In genomic region chr17:65559802-65560627, GRCh38 we compare ENCODE assay signal across 1 cellular context.
TF ChIP-seq lines count a peak whose summit lies in the region.

No MANE protein-coding gene starts in this region.

TF ChIP-seq in HepG2, 621 proteins besides CTCF, POLR2A, EP300 and RAD21 (continued from another document and continues in another):
- TF ChIP-seq ZNF720 (CRISPR knock-in tag; IDR thresholded peaks at IDR 0.05) (no peak), AKAP8 (CRISPR knock-in tag; IDR thresholded peaks at IDR 0.05) (peak; percentile 90), RXRA (CRISPR knock-in tag; IDR thresholded peaks at IDR 0.05) (peak; percentile 54; the same call in 1 of the 2 replicates), MAF1 (CRISPR knock-in tag; IDR thresholded peaks at IDR 0.05; ENCODE audit: borderline replicate concordance) (no peak), MIER2 (CRISPR knock-in tag; IDR thresholded peaks at IDR 0.05) (0 out of 2 replicates have a peak, but pooled peaks have one; percentile 9), CSRNP2 (CRISPR knock-in tag; conservative IDR thresholded peaks at IDR 0.05; ENCODE audit: low read depth) (no peak), CENPBD1 (CRISPR knock-in tag; IDR thresholded peaks at IDR 0.05; ENCODE audit: borderline replicate concordance, low read depth) (no peak), ZNF44 (CRISPR knock-in tag; IDR thresholded peaks at IDR 0.05) (no peak), KAT7 (CRISPR knock-in tag; IDR thresholded peaks at IDR 0.05; ENCODE audit: borderline replicate concordance) (peak; percentile 87; the same call in 1 of the 2 replicates), ZFP1 (CRISPR knock-in tag; IDR thresholded peaks at IDR 0.05) (no peak), ZNF580 (CRISPR knock-in tag; IDR thresholded peaks at IDR 0.05; ENCODE audit: borderline replicate concordance, low read depth) (no peak), ZNF30 (CRISPR knock-in tag; IDR thresholded peaks at IDR 0.05) (no peak), HOXA3 (CRISPR knock-in tag; IDR thresholded peaks at IDR 0.05) (no peak), HMG20B (CRISPR knock-in tag; conservative IDR thresholded peaks at IDR 0.05) (no peak), CCAR2 (optimal IDR thresholded peaks at IDR 0.05; ENCODE audit: low read depth, low read length) (no peak), ZNF782 (CRISPR knock-in tag; IDR thresholded peaks at IDR 0.05; ENCODE audit: borderline replicate concordance) (peak; percentile 85; the same call in 1 of the 2 replicates), PHF20 (CRISPR knock-in tag; IDR thresholded peaks at IDR 0.05) (peak; percentile 29; the same call in 1 of the 2 replicates), SRSF4 (IDR thresholded peaks at IDR 0.05; ENCODE audit: low read depth, low read length, poor library complexity, severe bottlenecking) (peak; percentile 53), ETS1 (CRISPR knock-in tag; IDR thresholded peaks at IDR 0.05) (no peak), ATRX (CRISPR knock-in tag; IDR thresholded peaks at IDR 0.05; ENCODE audit: borderline replicate concordance) (no peak), RCOR2 (CRISPR knock-in tag; IDR thresholded peaks at IDR 0.05) (no peak), NAIF1 (CRISPR knock-in tag; IDR thresholded peaks at IDR 0.05; ENCODE audit: borderline replicate concordance) (no peak), ZBTB7A (CRISPR knock-in tag; IDR thresholded peaks at IDR 0.05) (peak; percentile 84; the same call in 1 of the 2 replicates), SIX1 (CRISPR knock-in tag; IDR thresholded peaks at IDR 0.05; ENCODE audit: borderline replicate concordance) (no peak), ZNF225 (CRISPR knock-in tag; IDR thresholded peaks at IDR 0.05) (peak; percentile 33; the same call in 1 of the 2 replicates), ZNF275 (CRISPR knock-in tag; IDR thresholded peaks at IDR 0.05; ENCODE audit: borderline replicate concordance) (no peak), ZNF432 (CRISPR knock-in tag; IDR thresholded peaks at IDR 0.05; ENCODE audit: borderline replicate concordance) (no peak), ZNF547 (CRISPR knock-in tag; IDR thresholded peaks at IDR 0.05) (no peak), ZNF34 (CRISPR knock-in tag; IDR thresholded peaks at IDR 0.05; ENCODE audit: borderline replicate concordance) (no peak; the same call in 1 of the 2 replicates), NFYC (CRISPR knock-in tag; IDR thresholded peaks at IDR 0.05) (no peak), RBM39 (IDR thresholded peaks at IDR 0.05; ENCODE audit: low read depth, low read length, poor library complexity, severe bottlenecking) (peak; percentile 93), HNRNPK (IDR thresholded peaks at IDR 0.05; ENCODE audit: low read depth, low read length, poor library complexity, severe bottlenecking) (peak; percentile 99), ZBTB25 (CRISPR knock-in tag; IDR thresholded peaks at IDR 0.05) (0 out of 2 replicates have a peak, but pooled peaks have one; percentile 24), ZNF577 (CRISPR knock-in tag; IDR thresholded peaks at IDR 0.05; ENCODE audit: borderline replicate concordance, low read depth) (0 out of 2 replicates have a peak, but pooled peaks have one; percentile 4), KLF6 (CRISPR knock-in tag; IDR thresholded peaks at IDR 0.05) (no peak; the same call in 1 of the 2 replicates), FOXA3 (CRISPR knock-in tag; IDR thresholded peaks at IDR 0.05) (peak; percentile 16; the same call in 1 of the 2 replicates), ZBTB42 (CRISPR knock-in tag; IDR thresholded peaks at IDR 0.05) (0 out of 2 replicates have a peak, but pooled peaks have one; percentile 32), ZBTB38 (CRISPR knock-in tag; IDR thresholded peaks at IDR 0.05) (peak; percentile 32; the same call in 1 of the 2 replicates), ZNF24 (IDR thresholded peaks at IDR 0.05) (no peak), ZSCAN12 (CRISPR knock-in tag; IDR thresholded peaks at IDR 0.05) (no peak), HMGXB4 (CRISPR knock-in tag; IDR thresholded peaks at IDR 0.05; ENCODE audit: borderline replicate concordance in 1 of 2, low read depth in 1 of 2) (peak; percentile 66 to 67; a peak in 2 of 4 replicates), ZNF678 (CRISPR knock-in tag; IDR thresholded peaks at IDR 0.05) (no peak), SRY (CRISPR knock-in tag; IDR thresholded peaks at IDR 0.05) (0 out of 2 replicates have a peak, but pooled peaks have one; percentile 14), ZNF800 (CRISPR knock-in tag; IDR thresholded peaks at IDR 0.05) (no peak), ZNF704 (CRISPR knock-in tag; IDR thresholded peaks at IDR 0.05; ENCODE audit: borderline replicate concordance) (no peak), ZNF891 (CRISPR knock-in tag; IDR thresholded peaks at IDR 0.05) (0 out of 2 replicates have a peak, but pooled peaks have one; percentile 5), ZNF441 (CRISPR knock-in tag; IDR thresholded peaks at IDR 0.05; ENCODE audit: borderline replicate concordance) (no peak), RFXANK (CRISPR knock-in tag; IDR thresholded peaks at IDR 0.05) (no peak), ATF1 (CRISPR knock-in tag; IDR thresholded peaks at IDR 0.05) (no peak), MTA3 (CRISPR knock-in tag; IDR thresholded peaks at IDR 0.05) (no peak; the same call in 1 of the 2 replicates), POLR2AphosphoS2 (IDR thresholded peaks at IDR 0.05; ENCODE audit: low read depth, low read length) (no peak), RFXAP (CRISPR knock-in tag; IDR thresholded peaks at IDR 0.05; ENCODE audit: borderline replicate concordance) (no peak), MIXL1 (CRISPR knock-in tag; IDR thresholded peaks at IDR 0.05) (no peak), ZNF263 (CRISPR knock-in tag; IDR thresholded peaks at IDR 0.05) (no peak), BCL3 (CRISPR knock-in tag; IDR thresholded peaks at IDR 0.05) (no peak), ZFP90 (CRISPR knock-in tag; IDR thresholded peaks at IDR 0.05; ENCODE audit: borderline replicate concordance) (no peak), HOXD1 (CRISPR knock-in tag; IDR thresholded peaks at IDR 0.05) (peak; percentile 30; the same call in 1 of the 2 replicates), GPN1 (CRISPR knock-in tag; IDR thresholded peaks at IDR 0.05; ENCODE audit: borderline replicate concordance) (no peak), KLF12 (CRISPR knock-in tag; IDR thresholded peaks at IDR 0.05; ENCODE audit: borderline replicate concordance) (no peak)
